Comparison of ENCODE assay signal across 28 cellular contexts in the genomic region with DNA sequence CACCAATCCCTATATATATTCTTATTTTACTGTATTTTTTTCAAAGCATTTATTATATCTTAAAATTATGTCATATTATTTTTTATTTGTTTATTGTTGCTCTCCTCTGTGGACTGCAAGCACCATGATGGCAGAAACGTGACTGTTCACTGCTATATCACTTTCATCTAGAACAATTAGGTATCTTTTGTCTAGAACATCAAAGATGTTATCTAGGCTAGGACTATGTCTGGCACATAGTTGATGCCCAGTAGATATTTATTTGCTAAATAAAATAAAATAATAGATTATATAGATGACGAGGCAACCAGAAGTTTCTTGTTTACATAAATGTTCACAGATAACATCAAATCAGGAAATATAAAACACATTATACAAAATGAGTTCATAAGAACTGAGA.
"Had no signal": no experiment of that assay in that cellular context is flagged by ENCODE, and none has a peak within 500 bp of the region (broad histone marks: within the 10 kb centered on the region; RNA-seq: fewer than 3 reads in every experiment).

No MANE protein-coding gene starts in this region.

- DNase-seq: stimulated activated CD4-positive, alpha-beta T cell treated with anti-CD3 and anti-CD28 coated beads, Interleukin-2, amount 100 ng/mL, for 48 hours; stimulated activated CD4-positive, alpha-beta T cell treated with anti-CD3 and anti-CD28 coated beads, Interleukin-4, amount 100 ng/mL, for 1 hour; stimulated activated CD4-positive, alpha-beta T cell treated with anti-CD3 and anti-CD28 coated beads, Interleukin-4, amount 100 ng/mL, for 24 hours; stimulated activated CD4-positive, alpha-beta T cell treated with anti-CD3 and anti-CD28 coated beads, Interleukin-4, amount 100 ng/mL, for 4 hours; stimulated activated CD8-positive, alpha-beta memory T cell treated with anti-CD3 and anti-CD28 coated beads, Interleukin-4, amount 100 ng/mL, for 48 hours; stimulated activated naive B cell treated with anti-CD40 and anti-IgM and Interleukin-4, amounts not matched to agents 10 μg/mL and 1 μg/mL and 100 μg/mL, for 72 hours; stimulated activated naive CD4-positive, alpha-beta T cell; stimulated activated naive CD4-positive, alpha-beta T cell treated with Interleukin-2 at 50 U/mL for 16 hours; stimulated activated naive CD8-positive, alpha-beta T cell treated with anti-CD3 and anti-CD28 coated beads, Interleukin-15, amount 100 ng/mL, for 72 hours; stimulated activated naive CD8-positive, alpha-beta T cell treated with anti-CD3 and anti-CD28 coated beads, Interleukin-15, Interleukin-2, amounts not matched to agents 100 U/mL and 50 U/mL, for 24 hours; stomach; substantia nigra; testis; thyroid gland; tibial artery; transverse colon; trophoblast cell; upper lobe of left lung; upper lobe of right lung; uterus had no signal

- H3K27ac Mint-ChIP-seq: stimulated activated effector memory CD8-positive, alpha-beta T cell treated with anti-CD3 and anti-CD28 coated beads, Interleukin-12 subunit alpha, Interleukin-12 subunit beta, amount 100 ng/mL, for 72 hours; stimulated activated memory B cell treated with anti-CD40 and anti-IgM and Interleukin-4, amounts not matched to agents 10 μg/mL and 1 μg/mL and 100 μg/mL, for 72 hours; stimulated activated naive B cell treated with anti-CD40 and anti-IgM and Interleukin-4, amounts not matched to agents 10 μg/mL and 1 μg/mL and 100 μg/mL, for 72 hours; stimulated activated naive CD8-positive, alpha-beta T cell treated with anti-CD3 and anti-CD28 coated beads, Interleukin-15, amount 100 ng/mL, for 72 hours; stimulated activated naive CD8-positive, alpha-beta T cell treated with anti-CD3 and anti-CD28 coated beads, Interleukin-15, Interleukin-2, amounts not matched to agents 100 ng/mL and 50 ng/mL, for 24 hours; type B pancreatic cell had no signal

- H3K36me3 Mint-ChIP-seq: stimulated activated effector memory CD8-positive, alpha-beta T cell treated with anti-CD3 and anti-CD28 coated beads, Interleukin-12 subunit alpha, Interleukin-12 subunit beta, amount 100 ng/mL, for 72 hours; stimulated activated memory B cell treated with anti-CD40 and anti-IgM and Interleukin-4, amounts not matched to agents 10 μg/mL and 1 μg/mL and 100 μg/mL, for 72 hours; stimulated activated naive B cell treated with anti-CD40 and anti-IgM and Interleukin-4, amounts not matched to agents 10 μg/mL and 1 μg/mL and 100 μg/mL, for 72 hours; type B pancreatic cell had no signal

- H3K4me1 Mint-ChIP-seq: stimulated activated effector memory CD8-positive, alpha-beta T cell treated with anti-CD3 and anti-CD28 coated beads, Interleukin-12 subunit alpha, Interleukin-12 subunit beta, amount 100 ng/mL, for 72 hours; stimulated activated memory B cell treated with anti-CD40 and anti-IgM and Interleukin-4, amounts not matched to agents 10 μg/mL and 1 μg/mL and 100 μg/mL, for 72 hours; stimulated activated naive B cell treated with anti-CD40 and anti-IgM and Interleukin-4, amounts not matched to agents 10 μg/mL and 1 μg/mL and 100 μg/mL, for 72 hours; stimulated activated naive CD8-positive, alpha-beta T cell treated with anti-CD3 and anti-CD28 coated beads, Interleukin-15, amount 100 ng/mL, for 72 hours had no signal

- H3K4me3 Mint-ChIP-seq: stimulated activated effector memory CD8-positive, alpha-beta T cell treated with anti-CD3 and anti-CD28 coated beads, Interleukin-12 subunit alpha, Interleukin-12 subunit beta, amount 100 ng/mL, for 72 hours; stimulated activated memory B cell treated with anti-CD40 and anti-IgM and Interleukin-4, amounts not matched to agents 10 μg/mL and 1 μg/mL and 100 μg/mL, for 72 hours; stimulated activated naive B cell treated with anti-CD40 and anti-IgM and Interleukin-4, amounts not matched to agents 10 μg/mL and 1 μg/mL and 100 μg/mL, for 72 hours; stimulated activated naive CD8-positive, alpha-beta T cell treated with anti-CD3 and anti-CD28 coated beads, Interleukin-15, amount 100 ng/mL, for 72 hours; stimulated activated naive CD8-positive, alpha-beta T cell treated with anti-CD3 and anti-CD28 coated beads, Interleukin-15, Interleukin-2, amounts not matched to agents 100 ng/mL and 50 ng/mL, for 24 hours; type B pancreatic cell had no signal

- H3K27me3 Mint-ChIP-seq: stimulated activated memory B cell treated with anti-CD40 and anti-IgM and Interleukin-4, amounts not matched to agents 10 μg/mL and 1 μg/mL and 100 μg/mL, for 72 hours had no signal

- H3K9me3 Mint-ChIP-seq: stimulated activated naive CD8-positive, alpha-beta T cell treated with anti-CD3 and anti-CD28 coated beads, Interleukin-15, Interleukin-2, amounts not matched to agents 100 ng/mL and 50 ng/mL, for 24 hours; type B pancreatic cell had no signal

- H3K4me3 ChIP-seq: stomach, suprapubic skin, testis, thoracic aorta, thyroid gland, tibial artery, tibial nerve, transverse colon, upper lobe of left lung, upper lobe of right lung, uterus, vagina had no signal

- H3K27ac ChIP-seq: stomach, suprapubic skin, testis, thoracic aorta, thyroid gland, tibial artery, tibial nerve, transverse colon, upper lobe of left lung, upper lobe of right lung, uterus, vagina had no signal
